27 cellular contexts compared by ENCODE assay signal in genomic region chr13:35228536-35228935, GRCh38.
DNase-seq lines count a peak whose midpoint lies in the region; ATAC-seq, FAIRE-seq and TF ChIP-seq lines count a peak whose summit lies in the region.
"Had no signal": no experiment of that assay in that cellular context is flagged by ENCODE, and none has a peak within 500 bp of the region (broad histone marks: within the 10 kb centered on the region; RNA-seq: fewer than 3 reads in every experiment).

No MANE protein-coding gene starts in this region.

- H2BK120ac ChIP-seq in mesenchymal stem cell (ENCODE audit: low read depth, low read length), result no peak overlapping the region

- no peak overlapping the region for H2AFZ ChIP-seq in astrocyte (ENCODE audit: low read depth, low read length)
- no peak overlapping the region for H2AFZ ChIP-seq in mesenchymal stem cell (ENCODE audit: low read depth, low read length)

- H4K8ac ChIP-seq in mesenchymal stem cell (ENCODE audit: low read length), result no peak overlapping the region

- H3K4me2 ChIP-seq in astrocyte (ENCODE audit: low read length) (no peak overlapping the region), mesenchymal stem cell (ENCODE audit: low read length, poor library complexity, severe bottlenecking) (no peak overlapping the region)
- H3K4me2 ChIP-seq: BLaER1 had no signal

- H3K27me3 ChIP-seq in astrocyte (ENCODE audit: insufficient read depth, low read length) (no peaks in the 10 kb centered on the region), mesenchymal stem cell (ENCODE audit: control insufficient read depth in 1 of 2, insufficient read depth in 1 of 2, low read length in 2 of 2) (no peaks in the 10 kb centered on the region), MG63 (peaks cover 5% of the 10 kb centered on the region)
- H3K27me3 ChIP-seq: BE2C, BLaER1 had no signal

- no peaks in the 10 kb centered on the region for H3K4me1 ChIP-seq in astrocyte (ENCODE audit: insufficient read depth, low read length)
- no peaks in the 10 kb centered on the region for H3K4me1 ChIP-seq in mesenchymal stem cell (ENCODE audit: control insufficient read depth, insufficient read depth, low read depth, low read length)
- H3K4me1 ChIP-seq: BLaER1 had no signal

- no peaks in the 10 kb centered on the region for H3K79me2 ChIP-seq in astrocyte (ENCODE audit: insufficient read depth, low read length)

- no peak overlapping the region for H3K27ac Mint-ChIP-seq in astrocyte (ENCODE audit: unreplicated experiment)
- H3K27ac Mint-ChIP-seq: CD14-positive monocyte; CD4-positive, alpha-beta memory T cell; CD8-positive, alpha-beta memory T cell had no signal

- H3K18ac ChIP-seq in mesenchymal stem cell (ENCODE audit: low read depth in 1 of 2, low read length in 2 of 2), result no peak overlapping the region

- DNase-seq in NCI-H524 (lab: John Stamatoyannopoulos, UW), result peak; percentile 3 to 62
- peak; percentile 38 for DNase-seq in NCI-H524 treated with DMSO at 0.1 percent for 48 hours (lab: John Stamatoyannopoulos, UW)
- peak; percentile 55 for DNase-seq in astrocyte (ENCODE audit: low read depth)
- DNase-seq in mesenchymal stem cell, result no peak
- DNase-seq in MG63, result no peak
- DNase-seq: 8988T; ACHN; BE2C; C1 segment of cervical spinal cord; CD4-positive, alpha-beta memory T cell; CD4-positive, CD25-positive, alpha-beta regulatory T cell; CD8-positive, alpha-beta memory T cell; COR-L47; DMS 273 treated with DMSO at 0.1 percent for 48 hours; DMS153; DMS53; DMS79; DND-41; EL; GDM1 had no signal

- no peaks in the 10 kb centered on the region for H3K36me3 ChIP-seq in astrocyte (ENCODE audit: insufficient read depth, low read length)
- H3K36me3 ChIP-seq in mesenchymal stem cell (ENCODE audit: control insufficient read depth in 1 of 2, insufficient read depth in 2 of 2, low read depth in 1 of 2, low read length in 2 of 2), result no peaks in the 10 kb centered on the region
- H3K36me3 ChIP-seq in MG63, result no peaks in the 10 kb centered on the region
- H3K36me3 ChIP-seq: BE2C, BLaER1 had no signal

- peaks cover 2% of the 10 kb centered on the region for H3K4me1 Mint-ChIP-seq in astrocyte (ENCODE audit: low read depth, unreplicated experiment)
- H3K4me1 Mint-ChIP-seq: CD14-positive monocyte; CD4-positive, alpha-beta memory T cell; CD4-positive, CD25-positive, alpha-beta regulatory T cell; CD8-positive, alpha-beta memory T cell had no signal

- no peak overlapping the region for H2BK15ac ChIP-seq in mesenchymal stem cell (ENCODE audit: low read depth, poor library complexity, severe bottlenecking)

- H3K4me3 ChIP-seq in astrocyte (ENCODE audit: insufficient read depth, low read depth, low read length) (no peak overlapping the region), mesenchymal stem cell (ENCODE audit: insufficient read depth in 1 of 2, low read depth in 1 of 2, low read length in 2 of 2) (no peak overlapping the region), MG63 (no peak overlapping the region)
- H3K4me3 ChIP-seq: BLaER1, GM12878 had no signal

- 100% methylated on average over 1 of the region's 2 CpGs for WGBS in mesenchymal stem cell

- H3K79me1 ChIP-seq in mesenchymal stem cell (replicated peaks; ENCODE audit: low read length, poor library complexity, severe bottlenecking), result no peaks in the 10 kb centered on the region

- ATAC-seq in GM18907 (IDR thresholded peaks at IDR 0.05; ENCODE audit: unreplicated experiment), result no peak
- ATAC-seq: GM12878 had no signal

- H3K23ac ChIP-seq in mesenchymal stem cell (ENCODE audit: low read length in 2 of 2), result no peak overlapping the region

- no peaks in the 10 kb centered on the region for H3K36me3 Mint-ChIP-seq in astrocyte (ENCODE audit: low read depth, unreplicated experiment)
- H3K36me3 Mint-ChIP-seq: CD14-positive monocyte; CD4-positive, alpha-beta memory T cell; CD4-positive, CD25-positive, alpha-beta regulatory T cell had no signal

- H3K27me3 Mint-ChIP-seq in astrocyte (ENCODE audit: low read depth, unreplicated experiment), result no peaks in the 10 kb centered on the region
- H3K27me3 Mint-ChIP-seq: CD4-positive, alpha-beta memory T cell; CD4-positive, CD25-positive, alpha-beta regulatory T cell; CD8-positive, alpha-beta memory T cell had no signal

- TF ChIP-seq CTCF in astrocyte (IDR thresholded peaks at IDR 0.05; ENCODE audit: insufficient read depth, low read depth, low read length), result no peak

- FAIRE-seq in astrocyte (lab: Jason Lieb, UNC), result no peak
- FAIRE-seq: GM12878, GM12892, GM18507, GM19239 had no signal

- H3K4me3 Mint-ChIP-seq in astrocyte (ENCODE audit: unreplicated experiment), result no peak overlapping the region
- H3K4me3 Mint-ChIP-seq: CD14-positive monocyte; CD4-positive, alpha-beta memory T cell; CD4-positive, CD25-positive, alpha-beta regulatory T cell; CD8-positive, alpha-beta memory T cell had no signal

- H2BK5ac ChIP-seq in mesenchymal stem cell (ENCODE audit: low read depth, low read length, poor library complexity, severe bottlenecking), result no peak overlapping the region

- no peaks in the 10 kb centered on the region for H3K9me3 ChIP-seq in astrocyte (ENCODE audit: insufficient read depth, low read depth, low read length)
- H3K9me3 ChIP-seq in mesenchymal stem cell (ENCODE audit: control insufficient read depth, low read length), result no peaks in the 10 kb centered on the region
- H3K9me3 ChIP-seq in MG63, result no peaks in the 10 kb centered on the region
- H3K9me3 ChIP-seq: BE2C, BLaER1 had no signal

- H3K4ac ChIP-seq in mesenchymal stem cell (ENCODE audit: low read depth in 1 of 2, low read length in 2 of 2), result no peak overlapping the region

- no peak overlapping the region for H3K14ac ChIP-seq in mesenchymal stem cell (ENCODE audit: low read length in 2 of 2)

- H2BK12ac ChIP-seq in mesenchymal stem cell (ENCODE audit: low read length in 2 of 2), result no peak overlapping the region

- no peak overlapping the region for H3K27ac ChIP-seq in astrocyte (ENCODE audit: low read depth, low read length)
- H3K27ac ChIP-seq in mesenchymal stem cell (ENCODE audit: low read length, poor library complexity, severe bottlenecking), result no peak overlapping the region
- H3K27ac ChIP-seq: BLaER1 had no signal

- no peaks in the 10 kb centered on the region for H4K20me1 ChIP-seq in astrocyte (ENCODE audit: insufficient read depth, low read length)
- H4K20me1 ChIP-seq: BLaER1 had no signal

- H2AK5ac ChIP-seq in mesenchymal stem cell (ENCODE audit: low read length, severe bottlenecking), result no peak overlapping the region

- no peak overlapping the region for H4K91ac ChIP-seq in mesenchymal stem cell (ENCODE audit: low read length)

- H3K9ac ChIP-seq in astrocyte (ENCODE audit: low read length) (no peak overlapping the region), mesenchymal stem cell (ENCODE audit: low read length) (no peak overlapping the region)
- H3K9ac ChIP-seq: BLaER1 had no signal

- no peaks in the 10 kb centered on the region for H3K9me3 Mint-ChIP-seq in astrocyte (ENCODE audit: unreplicated experiment)

Comparison
In these comparisons a context has a peak if more than half of its experiments do, and no peak if none do; other contexts are left out.
1. DNase-seq: peak in NCI-H524 (2 of 2), NCI-H524 treated with DMSO at 0.1 percent for 48 hours (single experiment) and astrocyte (single experiment); none in mesenchymal stem cell (single experiment) and MG63 (single experiment).